In genomic region chr16:58451945-58452401, GRCh38 we compare ENCODE assay signal across 12 cellular contexts. TPM values are rescaled to one million over a fixed set of nuclear protein-coding genes. Genes with fewer than 3 reads are reported as not detected.
DNase-seq lines count a peak whose midpoint lies in the region.
"Had no signal": no experiment of that assay in that cellular context is flagged by ENCODE, and none has a peak within 500 bp of the region (broad histone marks: within the 10 kb centered on the region; RNA-seq: fewer than 3 reads in every experiment).

No MANE protein-coding gene starts in this region.

- no peak overlapping the region for H2BK5ac ChIP-seq in mesenchymal stem cell (ENCODE audit: low read depth, low read length, poor library complexity, severe bottlenecking)

- no peak overlapping the region for H2AFZ ChIP-seq in mesenchymal stem cell (ENCODE audit: low read depth, low read length)

- H4K91ac ChIP-seq in mesenchymal stem cell (ENCODE audit: low read length) = no peak overlapping the region

- H2BK15ac ChIP-seq in mesenchymal stem cell (ENCODE audit: low read depth, poor library complexity, severe bottlenecking) = no peak overlapping the region

- no peaks in the 10 kb centered on the region for H3K36me3 ChIP-seq in mesenchymal stem cell (ENCODE audit: control insufficient read depth in 1 of 2, insufficient read depth in 2 of 2, low read depth in 1 of 2, low read length in 2 of 2)

- H2AK5ac ChIP-seq in mesenchymal stem cell (ENCODE audit: low read length, severe bottlenecking) = no peak overlapping the region

- H3K9me3 ChIP-seq in mesenchymal stem cell (ENCODE audit: control insufficient read depth, low read length) = no peaks in the 10 kb centered on the region

- H3K4me3 ChIP-seq in mesenchymal stem cell (ENCODE audit: insufficient read depth in 1 of 2, low read depth in 1 of 2, low read length in 2 of 2) = no peak overlapping the region

- no peak overlapping the region for H3K14ac ChIP-seq in mesenchymal stem cell (ENCODE audit: low read length in 2 of 2)

- H2BK120ac ChIP-seq in mesenchymal stem cell (ENCODE audit: low read depth, low read length) = no peak overlapping the region

- H4K8ac ChIP-seq in mesenchymal stem cell (ENCODE audit: low read length) = no peak overlapping the region

- H3K23ac ChIP-seq in mesenchymal stem cell (ENCODE audit: low read length in 2 of 2) = no peak overlapping the region

- peaks cover 0 to 38% of the 10 kb centered on the region in 2 experiments for H3K27me3 ChIP-seq in mesenchymal stem cell (ENCODE audit: control insufficient read depth in 1 of 2, insufficient read depth in 1 of 2, low read length in 2 of 2)

- no CpG with 5 or more reads among the region's 1 CpG for WGBS in mesenchymal stem cell

- no peak overlapping the region for H3K27ac ChIP-seq in mesenchymal stem cell (ENCODE audit: low read length, poor library complexity, severe bottlenecking)

- H3K9ac ChIP-seq in mesenchymal stem cell (ENCODE audit: low read length) = peak overlapping the region; percentile 13

- no peak overlapping the region for H2BK12ac ChIP-seq in mesenchymal stem cell (ENCODE audit: low read length in 2 of 2)

- no peaks in the 10 kb centered on the region for H3K79me1 ChIP-seq in mesenchymal stem cell (replicated peaks; ENCODE audit: low read length, poor library complexity, severe bottlenecking)

- H3K18ac ChIP-seq in mesenchymal stem cell (ENCODE audit: low read depth in 1 of 2, low read length in 2 of 2) = no peak overlapping the region

- DNase-seq in EH (ENCODE audit: low read depth) (peak; percentile 42), MV-4-11 (lab: John Stamatoyannopoulos, UW) (peak; percentile 69), dermis blood vessel endothelial cell (peak; percentile 53), mesenchymal stem cell (peak; percentile 73), NCI-H510A treated with DMSO at 0.1 percent for 48 hours (lab: John Stamatoyannopoulos, UW) (no peak), putamen (ENCODE audit: low spot score) (no peak), NCI-H524 (lab: John Stamatoyannopoulos, UW) (no peak)
- DNase-seq in activated CD8-positive, alpha-beta memory T cell treated with anti-CD3 and anti-CD28 coated beads for 24 hours = no peak
- DNase-seq: activated naive CD8-positive, alpha-beta T cell treated with anti-CD3 and anti-CD28 coated beads, Interleukin-2, amount 10 ng/mL, durations not matched to agents 7 days and 5 days; COR-L47; effector memory CD4-positive, alpha-beta T cell; T-cell had no signal

- no peak overlapping the region for H3K4ac ChIP-seq in mesenchymal stem cell (ENCODE audit: low read depth in 1 of 2, low read length in 2 of 2)

- no peaks in the 10 kb centered on the region for H3K4me1 ChIP-seq in mesenchymal stem cell (ENCODE audit: control insufficient read depth, insufficient read depth, low read depth, low read length)

- H3K4me2 ChIP-seq in mesenchymal stem cell (ENCODE audit: low read length, poor library complexity, severe bottlenecking) = no peak overlapping the region

RNA-seq across cellular contexts. Expression of gene NDRG4, which starts 48.0 kb away (rescaled TPM):
- total RNA-seq in dermis blood vessel endothelial cell = 62.6 and 89.0 TPM in 2 replicates
- polyA plus RNA-seq in mesenchymal stem cell (2013, experiment 1 of 2) = 8.0 TPM
- 8.0 TPM for polyA plus RNA-seq in mesenchymal stem cell (2013, experiment 2 of 2)

RNA-seq across cellular contexts. Expression of gene GINS3, which starts 59.7 kb away (rescaled TPM):
- total RNA-seq in dermis blood vessel endothelial cell = 7.8 and 13.9 TPM in 2 replicates
- polyA plus RNA-seq in mesenchymal stem cell (2013, experiment 1 of 2) = 2.7 TPM
- polyA plus RNA-seq in mesenchymal stem cell (2013, experiment 2 of 2) = 2.5 TPM

Comparison
In these comparisons a context has a peak if more than half of its experiments do, and no peak if none do; other contexts are left out.
1. DNase-seq: peak in EH (single experiment), MV-4-11 (single experiment), dermis blood vessel endothelial cell (single experiment) and mesenchymal stem cell (single experiment); none in NCI-H510A treated with DMSO at 0.1 percent for 48 hours (single experiment), putamen (single experiment), NCI-H524 (0 of 2) and activated CD8-positive, alpha-beta memory T cell treated with anti-CD3 and anti-CD28 coated beads for 24 hours (single experiment).